12 cellular contexts compared by ENCODE assay signal in the genomic region with DNA sequence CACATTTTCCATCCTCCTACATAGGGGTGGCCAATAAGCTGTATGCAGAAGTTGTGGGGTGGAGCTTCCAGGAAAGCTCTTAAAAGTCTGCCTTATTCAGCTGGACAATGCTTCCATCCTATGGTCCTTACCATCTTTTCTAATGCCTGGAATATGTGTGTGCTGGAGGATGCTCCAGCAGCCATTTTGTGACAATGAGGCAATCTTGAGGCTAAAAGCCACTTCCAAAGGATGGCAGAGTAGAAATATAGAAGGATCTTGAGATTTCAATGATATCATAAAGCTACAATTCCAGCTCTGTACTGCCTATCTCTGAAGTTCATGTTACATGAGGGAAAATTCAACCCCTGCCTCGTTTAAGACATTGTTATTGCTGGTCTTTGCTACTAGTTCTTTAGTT.
"Had no signal": no experiment of that assay in that cellular context is flagged by ENCODE, and none has a peak within 500 bp of the region (broad histone marks: within the 10 kb centered on the region; RNA-seq: fewer than 3 reads in every experiment).

No MANE protein-coding gene starts in this region.

- H3K9me3 Mint-ChIP-seq: neural crest cell, type B pancreatic cell had no signal

- H3K9me3 ChIP-seq: breast epithelium, prostate gland had no signal

- H3K27ac Mint-ChIP-seq: mesothelial cell of epicardium, type B pancreatic cell had no signal

- ATAC-seq: gastroesophageal sphincter, left colon, right cardiac atrium had no signal

- H3K4me3 Mint-ChIP-seq: mesothelial cell of epicardium, neural crest cell, type B pancreatic cell had no signal

- DNase-seq: aorta; dermis blood vessel endothelial cell; left colon; right cardiac atrium; stimulated activated CD4-positive, alpha-beta T cell treated with anti-CD3 and anti-CD28 coated beads, Interleukin-4, amount 100 ng/mL, for 1 hour; stimulated activated naive CD4-positive, alpha-beta T cell had no signal
